14 cellular contexts compared by ENCODE assay signal in genomic region chr11:8934735-8935478, GRCh38. TPM values are rescaled to one million over a fixed set of nuclear protein-coding genes. Genes with fewer than 3 reads are reported as not detected.
DNase-seq lines count a peak whose midpoint lies in the region; ATAC-seq, FAIRE-seq and TF ChIP-seq lines count a peak whose summit lies in the region.
"Had no signal": no experiment of that assay in that cellular context is flagged by ENCODE, and none has a peak within 500 bp of the region (broad histone marks: within the 10 kb centered on the region; RNA-seq: fewer than 3 reads in every experiment).

No MANE protein-coding gene starts in this region.

- H3K4me2 ChIP-seq in endothelial cell of umbilical vein (ENCODE audit: insufficient read depth, low read length) (peak overlapping the region; percentile 39), osteoblast (ENCODE audit: insufficient read depth, low read length) (peak overlapping the region; percentile 48)

- peaks cover 7% of the 10 kb centered on the region for H3K4me1 ChIP-seq in endothelial cell of umbilical vein (ENCODE audit: control insufficient read depth, extremely low read depth, insufficient read depth, low read length)
- peaks cover 8% of the 10 kb centered on the region for H3K4me1 ChIP-seq in osteoblast (ENCODE audit: insufficient read depth, low read length)
- H3K4me1 ChIP-seq in sigmoid colon, result no peaks in the 10 kb centered on the region

- DNase-seq in ELF-1 (ENCODE audit: low read depth, low spot score), result peak; percentile 72
- DNase-seq in RCC 7860 (ENCODE audit: low spot score), result peak; percentile 41
- DNase-seq in endothelial cell of umbilical vein (ENCODE audit: low read depth, low spot score), result no peak
- DNase-seq in osteoblast (ENCODE audit: insufficient read length, low spot score, missing footprints), result peak; percentile 89
- DNase-seq in NCI-H2196 (lab: John Stamatoyannopoulos, UW; ENCODE audit: unreplicated experiment), result no peak
- no peak for DNase-seq in sigmoid colon
- DNase-seq: activated CD4-positive, alpha-beta T cell treated with anti-CD3 and anti-CD28 coated beads, Interleukin-2, amount 50 U/mL, for 1 hour; amygdala; DMS53; NCI-H1694; OCI-M1 had no signal

- H3K9me3 ChIP-seq in endothelial cell of umbilical vein (replicated peaks; ENCODE audit: control insufficient read depth, insufficient read depth, low read length) (no peaks in the 10 kb centered on the region), osteoblast (ENCODE audit: low read depth, low read length) (no peaks in the 10 kb centered on the region), sigmoid colon (no peaks in the 10 kb centered on the region)

- TF ChIP-seq EP300 in sigmoid colon (IDR thresholded peaks at IDR 0.05), result no peak

- H4K20me1 ChIP-seq in endothelial cell of umbilical vein (replicated peaks; ENCODE audit: control insufficient read depth, extremely low read depth, insufficient read depth, low read length) (no peaks in the 10 kb centered on the region), osteoblast (ENCODE audit: insufficient read depth, low read length) (no peaks in the 10 kb centered on the region)

- no peak for ATAC-seq in HG02981 (IDR thresholded peaks at IDR 0.05; ENCODE audit: unreplicated experiment)
- ATAC-seq in activated CD4-positive, CD25-positive, alpha-beta regulatory T cell treated with anti-CD3 and anti-CD28 coated beads, Interleukin-2, amount 50 U/mL, for 24 hours, result no peak

- POLR2A ChIA-PET in endothelial cell of umbilical vein (lab: Charles Lee), result no interaction called here

- CTCF ChIA-PET in endothelial cell of umbilical vein (lab: Charles Lee), result interaction anchor here (0.6 to 1.0 kb wide), 3 partner anchors 21 to 203 kb away, joined by 3 to 5 read pairs (median 3); no protein-coding TSS in a partner anchor

- H3K27ac ChIP-seq in endothelial cell of umbilical vein (ENCODE audit: insufficient read depth, low read depth, low read length) (no peak overlapping the region), osteoblast (ENCODE audit: low read depth, low read length) (no peak overlapping the region), sigmoid colon (no peak overlapping the region)

- BruUV-seq in endothelial cell of umbilical vein (replicated peaks; lab: Mats Ljungman, UMichigan), result no TSS peak

- TF ChIP-seq CTCF in endothelial cell of umbilical vein (IDR thresholded peaks at IDR 0.05; ENCODE audit: extremely low read depth in 1 of 2, insufficient read depth in 1 of 2, low read depth in 1 of 2, low read length in 2 of 2), result no peak
- TF ChIP-seq CTCF in osteoblast (IDR thresholded peaks at IDR 0.05; ENCODE audit: extremely low read depth, low read depth, low read length), result no peak
- no peak for TF ChIP-seq CTCF in sigmoid colon (IDR thresholded peaks at IDR 0.05)

- WGBS in sigmoid colon, 2 donors, result 60 to 70% methylated on average over 14 of the region's 14 CpGs

- no peaks in the 10 kb centered on the region for H3K9me1 ChIP-seq in endothelial cell of umbilical vein (replicated peaks; ENCODE audit: control insufficient read depth, extremely low read depth, insufficient read depth, low read length)

- no peak overlapping the region for H3K9ac ChIP-seq in endothelial cell of umbilical vein (replicated peaks; ENCODE audit: extremely low read depth, insufficient read depth, low read length)

- no peak for FAIRE-seq in RCC 7860 (lab: Jason Lieb, UNC)
- no peak for FAIRE-seq in endothelial cell of umbilical vein (lab: Jason Lieb, UNC)

- no peak overlapping the region for H3K4me3 ChIP-seq in endothelial cell of umbilical vein (replicated peaks in 1 of 3; ENCODE audit: insufficient read depth in 1 of 3, low read depth in 1 of 3, low read length in 3 of 3)
- no peak overlapping the region for H3K4me3 ChIP-seq in osteoblast (ENCODE audit: insufficient read depth, low read length)
- no peak overlapping the region for H3K4me3 ChIP-seq in sigmoid colon

- dilution Hi-C loops in endothelial cell of umbilical vein (cut with MboI; ENCODE audit: extremely low pct_ligation_motif_present, low sequenced_read_pairs), result no loop called here

- intact Hi-C loops in endothelial cell of umbilical vein (cut with micrococcal nuclease), result no loop called here
- intact Hi-C loops in sigmoid colon (cut with DNase I), result no loop called here

- H3K79me2 ChIP-seq in endothelial cell of umbilical vein (ENCODE audit: control insufficient read depth, insufficient read depth, low read length) (no peaks in the 10 kb centered on the region), osteoblast (ENCODE audit: insufficient read depth, low read length) (no peaks in the 10 kb centered on the region)

- H3K27me3 ChIP-seq in endothelial cell of umbilical vein (ENCODE audit: control insufficient read depth in 2 of 2, insufficient read depth in 2 of 2, low read length in 2 of 2) (no peaks in the 10 kb centered on the region), osteoblast (ENCODE audit: insufficient read depth, low read length) (no peaks in the 10 kb centered on the region), sigmoid colon (no peaks in the 10 kb centered on the region)

- H2AFZ ChIP-seq in endothelial cell of umbilical vein (ENCODE audit: low read depth, low read length) (peak overlapping the region; percentile 51), osteoblast (ENCODE audit: low read length) (no peak overlapping the region)

- no peak for TF ChIP-seq POLR2A in endothelial cell of umbilical vein (IDR thresholded peaks at IDR 0.05; ENCODE audit: low read depth, low read length)
- TF ChIP-seq POLR2A in sigmoid colon (IDR thresholded peaks at IDR 0.05), result no peak

- H3K36me3 ChIP-seq in endothelial cell of umbilical vein (ENCODE audit: control insufficient read depth in 2 of 2, extremely low read depth in 1 of 2, insufficient read depth in 2 of 2, low read length in 2 of 2) (no peaks in the 10 kb centered on the region), osteoblast (ENCODE audit: insufficient read depth, low read length) (no peaks in the 10 kb centered on the region), sigmoid colon (no peaks in the 10 kb centered on the region)

TF ChIP-seq in endothelial cell of umbilical vein, 7 proteins besides CTCF, POLR2A, EP300 and RAD21:
- peak; percentile 77 for TF ChIP-seq GATA2 (IDR thresholded peaks at IDR 0.05; ENCODE audit: insufficient read depth, insufficient read length, low read depth, low read length)
- no peak for TF ChIP-seq FOS (IDR thresholded peaks at IDR 0.05; ENCODE audit: borderline replicate concordance, insufficient read depth, low read length)
- no peak for TF ChIP-seq POLR2AphosphoS5 (IDR thresholded peaks at IDR 0.05; ENCODE audit: insufficient read depth, low read depth, low read length)
- no peak for TF ChIP-seq JUN (IDR thresholded peaks at IDR 0.05; ENCODE audit: borderline replicate concordance, insufficient read depth, insufficient read length, low read depth)

RNA-seq across cellular contexts. Expression of gene C11orf16, which starts 2.2 kb away (rescaled TPM):
- total RNA-seq in endothelial cell of umbilical vein (not detected in 2 replicates), osteoblast (0.29 TPM in 1 of 2 replicates, not detected in the other), sigmoid colon (not detected)
- polyA plus RNA-seq in endothelial cell of umbilical vein (not detected in 2 replicates), sigmoid colon (not detected)
- polyA plus RNA-seq in endothelial cell of umbilical vein (2011; cell fraction: cytosol; rRNA removed), result not detected in 2 replicates
- polyA plus RNA-seq in endothelial cell of umbilical vein (2011; cell fraction: nucleus; rRNA removed), result not detected in 2 replicates
- not detected in 2 replicates for polyA plus RNA-seq in endothelial cell of umbilical vein (2012)
- polyA minus RNA-seq in endothelial cell of umbilical vein, result not detected in 2 replicates
- not detected for polyA minus RNA-seq in endothelial cell of umbilical vein (2011; cell fraction: cytosol; rRNA and poly(A)+ RNA removed)
- polyA minus RNA-seq in endothelial cell of umbilical vein (2011; cell fraction: nucleus; rRNA and poly(A)+ RNA removed), result not detected in 2 replicates
- total RNA-seq: mononuclear cell had no signal

RNA-seq across cellular contexts. Expression of gene ASCL3, which starts 7.9 kb away (rescaled TPM):
- total RNA-seq in endothelial cell of umbilical vein, result not detected in 2 replicates
- polyA plus RNA-seq in endothelial cell of umbilical vein, result not detected in 2 replicates
- not detected in 2 replicates for polyA plus RNA-seq in endothelial cell of umbilical vein (2011; cell fraction: cytosol; rRNA removed)
- not detected in 2 replicates for polyA plus RNA-seq in endothelial cell of umbilical vein (2011; cell fraction: nucleus; rRNA removed)
- not detected in 2 replicates for polyA plus RNA-seq in endothelial cell of umbilical vein (2012)
- polyA minus RNA-seq in endothelial cell of umbilical vein, result not detected in 2 replicates
- polyA minus RNA-seq in endothelial cell of umbilical vein (2011; cell fraction: cytosol; rRNA and poly(A)+ RNA removed), result not detected
- not detected in 2 replicates for polyA minus RNA-seq in endothelial cell of umbilical vein (2011; cell fraction: nucleus; rRNA and poly(A)+ RNA removed)
- total RNA-seq in osteoblast, result not detected in 2 replicates
- not detected for total RNA-seq in sigmoid colon
- polyA plus RNA-seq in sigmoid colon, result not detected
- total RNA-seq: mononuclear cell had no signal

RNA-seq across cellular contexts. Expression of gene AKIP1, which starts 23.9 kb away (rescaled TPM):
- 21.9 and 23.4 TPM in 2 replicates for total RNA-seq in endothelial cell of umbilical vein
- polyA plus RNA-seq in endothelial cell of umbilical vein, result 30.3 and 32.4 TPM in 2 replicates
- polyA plus RNA-seq in endothelial cell of umbilical vein (2011; cell fraction: cytosol; rRNA removed), result 24.9 and 26.8 TPM in 2 replicates
- polyA plus RNA-seq in endothelial cell of umbilical vein (2011; cell fraction: nucleus; rRNA removed), result 13.0 and 15.3 TPM in 2 replicates
- polyA plus RNA-seq in endothelial cell of umbilical vein (2012), result 33.5 and 34.3 TPM in 2 replicates
- polyA minus RNA-seq in endothelial cell of umbilical vein, result 8.4 TPM in 2 replicates
- polyA minus RNA-seq in endothelial cell of umbilical vein (2011; cell fraction: cytosol; rRNA and poly(A)+ RNA removed), result 19.2 TPM
- 2.3 and 2.6 TPM in 2 replicates for polyA minus RNA-seq in endothelial cell of umbilical vein (2011; cell fraction: nucleus; rRNA and poly(A)+ RNA removed)
- total RNA-seq in osteoblast, result 39.1 and 43.6 TPM in 2 replicates
- 10 to 100 TPM; 21.6 to 33.2 (median 26.5) TPM for total RNA-seq in sigmoid colon
- polyA plus RNA-seq in sigmoid colon, result 10 to 100 TPM; 18.0 to 19.8 (median 19.3) TPM

RNA-seq across cellular contexts. Expression of gene TMEM9B, which starts 29.3 kb away (rescaled TPM):
- total RNA-seq in endothelial cell of umbilical vein (27.1 and 30.2 TPM in 2 replicates), osteoblast (32.6 and 40.1 TPM in 2 replicates), sigmoid colon (10 to 100 TPM; 13.3 to 24.3 (median 20.1) TPM)
- polyA plus RNA-seq in endothelial cell of umbilical vein (23.8 and 28.2 TPM in 2 replicates), sigmoid colon (10 to 100 TPM; 48.3 to 58.9 (median 49.8) TPM)
- polyA plus RNA-seq in endothelial cell of umbilical vein (2011; cell fraction: cytosol; rRNA removed), result 21.8 and 22.2 TPM in 2 replicates
- 7.6 and 12.2 TPM in 2 replicates for polyA plus RNA-seq in endothelial cell of umbilical vein (2011; cell fraction: nucleus; rRNA removed)
- 42.5 and 53.9 TPM in 2 replicates for polyA plus RNA-seq in endothelial cell of umbilical vein (2012)
- polyA minus RNA-seq in endothelial cell of umbilical vein, result 23.1 and 30.1 TPM in 2 replicates
- polyA minus RNA-seq in endothelial cell of umbilical vein (2011; cell fraction: cytosol; rRNA and poly(A)+ RNA removed), result 8.7 TPM
- 5.8 and 10.0 TPM in 2 replicates for polyA minus RNA-seq in endothelial cell of umbilical vein (2011; cell fraction: nucleus; rRNA and poly(A)+ RNA removed)

Comparison
In these comparisons a context has a peak if more than half of its experiments do, and no peak if none do; other contexts are left out.
1. DNase-seq: peak in ELF-1 (single experiment), RCC 7860 (single experiment) and osteoblast (single experiment); none in endothelial cell of umbilical vein (single experiment), NCI-H2196 (single experiment) and sigmoid colon (single experiment).